1 cellular context compared by ENCODE assay signal in the genomic region with DNA sequence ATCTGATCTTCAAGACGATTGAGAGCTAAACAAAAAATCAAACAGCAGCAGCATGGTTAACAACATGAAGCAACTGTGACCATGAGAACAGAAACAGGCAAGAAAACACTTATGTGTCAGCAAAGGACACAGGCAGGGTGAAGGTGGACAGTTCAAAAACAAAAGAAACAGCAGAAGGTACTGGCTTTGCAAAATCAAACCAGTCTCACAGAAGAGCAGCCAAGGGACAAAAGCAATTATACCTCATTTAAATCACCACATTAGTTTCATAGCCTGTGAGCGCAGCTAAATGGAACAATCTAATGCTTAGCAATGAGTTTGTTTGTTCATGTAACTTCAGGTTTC.
TF ChIP-seq lines count a peak whose summit lies in the region.

No MANE protein-coding gene starts in this region.

TF ChIP-seq in K562, 482 proteins besides CTCF, POLR2A, EP300 and RAD21 (continued from another document and continues in another):
- TF ChIP-seq ETV6 (IDR thresholded peaks at IDR 0.05; ENCODE audit: borderline replicate concordance in 1 of 2, low read depth in 2 of 2, low read length in 1 of 2) = no peak
- TF ChIP-seq ETV6 (CRISPR knock-in tag; IDR thresholded peaks at IDR 0.05; ENCODE audit: borderline replicate concordance) = no peak
- TF ChIP-seq NUFIP1 (IDR thresholded peaks at IDR 0.05; ENCODE audit: partially characterized antibody) = no peak
- no peak for TF ChIP-seq RFX7 (CRISPR knock-in tag; IDR thresholded peaks at IDR 0.05)
- 0 out of 2 replicates have a peak, but pooled peaks have one; percentile 46 for TF ChIP-seq ZSCAN29 (IDR thresholded peaks at IDR 0.05)
- TF ChIP-seq GABPA (tag; conservative IDR thresholded peaks at IDR 0.05; ENCODE audit: low read depth) = no peak
- 0 out of 2 replicates have a peak, but pooled peaks have one; percentile 17 for TF ChIP-seq ELF4 (CRISPR knock-in tag; IDR thresholded peaks at IDR 0.05)
- no peak; a peak in 1 of 4 replicates for TF ChIP-seq TEAD1 (CRISPR knock-in tag; IDR thresholded peaks at IDR 0.05)
- TF ChIP-seq, protein P1, sequence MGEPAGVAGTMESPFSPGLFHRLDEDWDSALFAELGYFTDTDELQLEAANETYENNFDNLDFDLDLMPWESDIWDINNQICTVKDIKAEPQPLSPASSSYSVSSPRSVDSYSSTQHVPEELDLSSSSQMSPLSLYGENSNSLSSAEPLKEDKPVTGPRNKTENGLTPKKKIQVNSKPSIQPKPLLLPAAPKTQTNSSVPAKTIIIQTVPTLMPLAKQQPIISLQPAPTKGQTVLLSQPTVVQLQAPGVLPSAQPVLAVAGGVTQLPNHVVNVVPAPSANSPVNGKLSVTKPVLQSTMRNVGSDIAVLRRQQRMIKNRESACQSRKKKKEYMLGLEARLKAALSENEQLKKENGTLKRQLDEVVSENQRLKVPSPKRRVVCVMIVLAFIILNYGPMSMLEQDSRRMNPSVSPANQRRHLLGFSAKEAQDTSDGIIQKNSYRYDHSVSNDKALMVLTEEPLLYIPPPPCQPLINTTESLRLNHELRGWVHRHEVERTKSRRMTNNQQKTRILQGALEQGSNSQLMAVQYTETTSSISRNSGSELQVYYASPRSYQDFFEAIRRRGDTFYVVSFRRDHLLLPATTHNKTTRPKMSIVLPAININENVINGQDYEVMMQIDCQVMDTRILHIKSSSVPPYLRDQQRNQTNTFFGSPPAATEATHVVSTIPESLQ (CRISPR knock-in tag; IDR thresholded peaks at IDR 0.05) = peak; percentile 25; the same call in 1 of the 2 replicates
- no peak for TF ChIP-seq ZNF354B (CRISPR knock-in tag; IDR thresholded peaks at IDR 0.05)
- TF ChIP-seq, protein P2, sequence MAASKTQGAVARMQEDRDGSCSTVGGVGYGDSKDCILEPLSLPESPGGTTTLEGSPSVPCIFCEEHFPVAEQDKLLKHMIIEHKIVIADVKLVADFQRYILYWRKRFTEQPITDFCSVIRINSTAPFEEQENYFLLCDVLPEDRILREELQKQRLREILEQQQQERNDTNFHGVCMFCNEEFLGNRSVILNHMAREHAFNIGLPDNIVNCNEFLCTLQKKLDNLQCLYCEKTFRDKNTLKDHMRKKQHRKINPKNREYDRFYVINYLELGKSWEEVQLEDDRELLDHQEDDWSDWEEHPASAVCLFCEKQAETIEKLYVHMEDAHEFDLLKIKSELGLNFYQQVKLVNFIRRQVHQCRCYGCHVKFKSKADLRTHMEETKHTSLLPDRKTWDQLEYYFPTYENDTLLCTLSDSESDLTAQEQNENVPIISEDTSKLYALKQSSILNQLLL (CRISPR knock-in tag; IDR thresholded peaks at IDR 0.05; ENCODE audit: borderline replicate concordance) = no peak
- no peak for TF ChIP-seq ZFP30 (CRISPR knock-in tag; IDR thresholded peaks at IDR 0.05; ENCODE audit: borderline replicate concordance)
- TF ChIP-seq, protein P3, sequence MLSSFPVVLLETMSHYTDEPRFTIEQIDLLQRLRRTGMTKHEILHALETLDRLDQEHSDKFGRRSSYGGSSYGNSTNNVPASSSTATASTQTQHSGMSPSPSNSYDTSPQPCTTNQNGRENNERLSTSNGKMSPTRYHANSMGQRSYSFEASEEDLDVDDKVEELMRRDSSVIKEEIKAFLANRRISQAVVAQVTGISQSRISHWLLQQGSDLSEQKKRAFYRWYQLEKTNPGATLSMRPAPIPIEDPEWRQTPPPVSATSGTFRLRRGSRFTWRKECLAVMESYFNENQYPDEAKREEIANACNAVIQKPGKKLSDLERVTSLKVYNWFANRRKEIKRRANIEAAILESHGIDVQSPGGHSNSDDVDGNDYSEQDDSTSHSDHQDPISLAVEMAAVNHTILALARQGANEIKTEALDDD (IDR thresholded peaks at IDR 0.05) = no peak
- TF ChIP-seq TAF15 (IDR thresholded peaks at IDR 0.05; ENCODE audit: low read depth, low read length) = no peak
- no peak for TF ChIP-seq KLF16 (IDR thresholded peaks at IDR 0.05)
- TF ChIP-seq ZNF785 (CRISPR knock-in tag; IDR thresholded peaks at IDR 0.05) = 0 out of 2 replicates have a peak, but pooled peaks have one; percentile 59
- no peak; a peak in 1 of 4 replicates for TF ChIP-seq TRIM24 (IDR thresholded peaks at IDR 0.05)
- no peak for TF ChIP-seq RFX5 (IDR thresholded peaks at IDR 0.05; ENCODE audit: low read depth, low read length)
- TF ChIP-seq MIER1 (IDR thresholded peaks at IDR 0.05; ENCODE audit: low read depth) = no peak
- TF ChIP-seq, protein P4, sequence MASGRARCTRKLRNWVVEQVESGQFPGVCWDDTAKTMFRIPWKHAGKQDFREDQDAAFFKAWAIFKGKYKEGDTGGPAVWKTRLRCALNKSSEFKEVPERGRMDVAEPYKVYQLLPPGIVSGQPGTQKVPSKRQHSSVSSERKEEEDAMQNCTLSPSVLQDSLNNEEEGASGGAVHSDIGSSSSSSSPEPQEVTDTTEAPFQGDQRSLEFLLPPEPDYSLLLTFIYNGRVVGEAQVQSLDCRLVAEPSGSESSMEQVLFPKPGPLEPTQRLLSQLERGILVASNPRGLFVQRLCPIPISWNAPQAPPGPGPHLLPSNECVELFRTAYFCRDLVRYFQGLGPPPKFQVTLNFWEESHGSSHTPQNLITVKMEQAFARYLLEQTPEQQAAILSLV (tag; IDR thresholded peaks at IDR 0.05) = no peak
- TF ChIP-seq NFIC (IDR thresholded peaks at IDR 0.05) = no peak
- TF ChIP-seq CEBPG (CRISPR knock-in tag; IDR thresholded peaks at IDR 0.05) = peak; percentile 18; the same call in 1 of the 2 replicates
- TF ChIP-seq CEBPG (tag; conservative IDR thresholded peaks at IDR 0.05 in 1 of 2, IDR thresholded peaks at IDR 0.05 in 1 of 2) = no peak
- no peak for TF ChIP-seq CSDE1 (IDR thresholded peaks at IDR 0.05)
- TF ChIP-seq, protein P5, sequence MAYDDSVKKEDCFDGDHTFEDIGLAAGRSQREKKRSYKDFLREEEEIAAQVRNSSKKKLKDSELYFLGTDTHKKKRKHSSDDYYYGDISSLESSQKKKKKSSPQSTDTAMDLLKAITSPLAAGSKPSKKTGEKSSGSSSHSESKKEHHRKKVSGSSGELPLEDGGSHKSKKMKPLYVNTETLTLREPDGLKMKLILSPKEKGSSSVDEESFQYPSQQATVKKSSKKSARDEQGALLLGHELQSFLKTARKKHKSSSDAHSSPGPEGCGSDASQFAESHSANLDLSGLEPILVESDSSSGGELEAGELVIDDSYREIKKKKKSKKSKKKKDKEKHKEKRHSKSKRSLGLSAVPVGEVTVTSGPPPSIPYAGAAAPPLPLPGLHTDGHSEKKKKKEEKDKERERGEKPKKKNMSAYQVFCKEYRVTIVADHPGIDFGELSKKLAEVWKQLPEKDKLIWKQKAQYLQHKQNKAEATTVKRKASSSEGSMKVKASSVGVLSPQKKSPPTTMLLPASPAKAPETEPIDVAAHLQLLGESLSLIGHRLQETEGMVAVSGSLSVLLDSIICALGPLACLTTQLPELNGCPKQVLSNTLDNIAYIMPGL (CRISPR knock-in tag; IDR thresholded peaks at IDR 0.05) = no peak
- TF ChIP-seq ZNF695 (CRISPR knock-in tag; IDR thresholded peaks at IDR 0.05) = no peak
- TF ChIP-seq, protein P6, sequence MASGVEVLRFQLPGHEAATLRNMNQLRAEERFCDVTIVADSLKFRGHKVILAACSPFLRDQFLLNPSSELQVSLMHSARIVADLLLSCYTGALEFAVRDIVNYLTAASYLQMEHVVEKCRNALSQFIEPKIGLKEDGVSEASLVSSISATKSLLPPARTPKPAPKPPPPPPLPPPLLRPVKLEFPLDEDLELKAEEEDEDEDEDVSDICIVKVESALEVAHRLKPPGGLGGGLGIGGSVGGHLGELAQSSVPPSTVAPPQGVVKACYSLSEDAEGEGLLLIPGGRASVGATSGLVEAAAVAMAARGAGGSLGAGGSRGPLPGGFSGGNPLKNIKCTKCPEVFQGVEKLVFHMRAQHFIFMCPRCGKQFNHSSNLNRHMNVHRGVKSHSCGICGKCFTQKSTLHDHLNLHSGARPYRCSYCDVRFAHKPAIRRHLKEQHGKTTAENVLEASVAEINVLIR (CRISPR knock-in tag; IDR thresholded peaks at IDR 0.05) = no peak
- 0 out of 2 replicates have a peak, but pooled peaks have one; percentile 63 for TF ChIP-seq ZNF586 (CRISPR knock-in tag; conservative IDR thresholded peaks at IDR 0.05)
- no peak for TF ChIP-seq TAF9B (IDR thresholded peaks at IDR 0.05; ENCODE audit: partially characterized antibody)
- TF ChIP-seq MTA2 (IDR thresholded peaks at IDR 0.05; ENCODE audit: low read depth) = 0 out of 2 replicates have a peak, but pooled peaks have one; percentile 5
- TF ChIP-seq, protein P7, sequence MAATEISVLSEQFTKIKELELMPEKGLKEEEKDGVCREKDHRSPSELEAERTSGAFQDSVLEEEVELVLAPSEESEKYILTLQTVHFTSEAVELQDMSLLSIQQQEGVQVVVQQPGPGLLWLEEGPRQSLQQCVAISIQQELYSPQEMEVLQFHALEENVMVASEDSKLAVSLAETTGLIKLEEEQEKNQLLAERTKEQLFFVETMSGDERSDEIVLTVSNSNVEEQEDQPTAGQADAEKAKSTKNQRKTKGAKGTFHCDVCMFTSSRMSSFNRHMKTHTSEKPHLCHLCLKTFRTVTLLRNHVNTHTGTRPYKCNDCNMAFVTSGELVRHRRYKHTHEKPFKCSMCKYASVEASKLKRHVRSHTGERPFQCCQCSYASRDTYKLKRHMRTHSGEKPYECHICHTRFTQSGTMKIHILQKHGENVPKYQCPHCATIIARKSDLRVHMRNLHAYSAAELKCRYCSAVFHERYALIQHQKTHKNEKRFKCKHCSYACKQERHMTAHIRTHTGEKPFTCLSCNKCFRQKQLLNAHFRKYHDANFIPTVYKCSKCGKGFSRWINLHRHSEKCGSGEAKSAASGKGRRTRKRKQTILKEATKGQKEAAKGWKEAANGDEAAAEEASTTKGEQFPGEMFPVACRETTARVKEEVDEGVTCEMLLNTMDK (IDR thresholded peaks at IDR 0.05; ENCODE audit: borderline replicate concordance, insufficient read depth, low read depth, low read length, poor library complexity, severe bottlenecking) = no peak
- no peak for TF ChIP-seq IFI16 (CRISPR knock-in tag; IDR thresholded peaks at IDR 0.05)
- TF ChIP-seq POU5F1 (IDR thresholded peaks at IDR 0.05; ENCODE audit: borderline replicate concordance, low read depth, low read length, partially characterized antibody) = no peak
- TF ChIP-seq, protein P8, sequence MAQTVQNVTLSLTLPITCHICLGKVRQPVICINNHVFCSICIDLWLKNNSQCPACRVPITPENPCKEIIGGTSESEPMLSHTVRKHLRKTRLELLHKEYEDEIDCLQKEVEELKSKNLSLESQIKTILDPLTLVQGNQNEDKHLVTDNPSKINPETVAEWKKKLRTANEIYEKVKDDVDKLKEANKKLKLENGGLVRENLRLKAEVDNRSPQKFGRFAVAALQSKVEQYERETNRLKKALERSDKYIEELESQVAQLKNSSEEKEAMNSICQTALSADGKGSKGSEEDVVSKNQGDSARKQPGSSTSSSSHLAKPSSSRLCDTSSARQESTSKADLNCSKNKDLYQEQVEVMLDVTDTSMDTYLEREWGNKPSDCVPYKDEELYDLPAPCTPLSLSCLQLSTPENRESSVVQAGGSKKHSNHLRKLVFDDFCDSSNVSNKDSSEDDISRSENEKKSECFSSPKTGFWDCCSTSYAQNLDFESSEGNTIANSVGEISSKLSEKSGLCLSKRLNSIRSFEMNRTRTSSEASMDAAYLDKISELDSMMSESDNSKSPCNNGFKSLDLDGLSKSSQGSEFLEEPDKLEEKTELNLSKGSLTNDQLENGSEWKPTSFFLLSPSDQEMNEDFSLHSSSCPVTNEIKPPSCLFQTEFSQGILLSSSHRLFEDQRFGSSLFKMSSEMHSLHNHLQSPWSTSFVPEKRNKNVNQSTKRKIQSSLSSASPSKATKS (CRISPR knock-in tag; IDR thresholded peaks at IDR 0.05) = no peak
- no peak for TF ChIP-seq CTBP1 (IDR thresholded peaks at IDR 0.05; ENCODE audit: borderline replicate concordance)
- TF ChIP-seq ELF1 (tag; IDR thresholded peaks at IDR 0.05) = peak; percentile 5; the same call in 1 of the 2 replicates
- no peak for TF ChIP-seq ZNF324 (CRISPR knock-in tag; IDR thresholded peaks at IDR 0.05)
- no peak for TF ChIP-seq BHLHE40 (IDR thresholded peaks at IDR 0.05; ENCODE audit: low read length)
- TF ChIP-seq, protein P9, sequence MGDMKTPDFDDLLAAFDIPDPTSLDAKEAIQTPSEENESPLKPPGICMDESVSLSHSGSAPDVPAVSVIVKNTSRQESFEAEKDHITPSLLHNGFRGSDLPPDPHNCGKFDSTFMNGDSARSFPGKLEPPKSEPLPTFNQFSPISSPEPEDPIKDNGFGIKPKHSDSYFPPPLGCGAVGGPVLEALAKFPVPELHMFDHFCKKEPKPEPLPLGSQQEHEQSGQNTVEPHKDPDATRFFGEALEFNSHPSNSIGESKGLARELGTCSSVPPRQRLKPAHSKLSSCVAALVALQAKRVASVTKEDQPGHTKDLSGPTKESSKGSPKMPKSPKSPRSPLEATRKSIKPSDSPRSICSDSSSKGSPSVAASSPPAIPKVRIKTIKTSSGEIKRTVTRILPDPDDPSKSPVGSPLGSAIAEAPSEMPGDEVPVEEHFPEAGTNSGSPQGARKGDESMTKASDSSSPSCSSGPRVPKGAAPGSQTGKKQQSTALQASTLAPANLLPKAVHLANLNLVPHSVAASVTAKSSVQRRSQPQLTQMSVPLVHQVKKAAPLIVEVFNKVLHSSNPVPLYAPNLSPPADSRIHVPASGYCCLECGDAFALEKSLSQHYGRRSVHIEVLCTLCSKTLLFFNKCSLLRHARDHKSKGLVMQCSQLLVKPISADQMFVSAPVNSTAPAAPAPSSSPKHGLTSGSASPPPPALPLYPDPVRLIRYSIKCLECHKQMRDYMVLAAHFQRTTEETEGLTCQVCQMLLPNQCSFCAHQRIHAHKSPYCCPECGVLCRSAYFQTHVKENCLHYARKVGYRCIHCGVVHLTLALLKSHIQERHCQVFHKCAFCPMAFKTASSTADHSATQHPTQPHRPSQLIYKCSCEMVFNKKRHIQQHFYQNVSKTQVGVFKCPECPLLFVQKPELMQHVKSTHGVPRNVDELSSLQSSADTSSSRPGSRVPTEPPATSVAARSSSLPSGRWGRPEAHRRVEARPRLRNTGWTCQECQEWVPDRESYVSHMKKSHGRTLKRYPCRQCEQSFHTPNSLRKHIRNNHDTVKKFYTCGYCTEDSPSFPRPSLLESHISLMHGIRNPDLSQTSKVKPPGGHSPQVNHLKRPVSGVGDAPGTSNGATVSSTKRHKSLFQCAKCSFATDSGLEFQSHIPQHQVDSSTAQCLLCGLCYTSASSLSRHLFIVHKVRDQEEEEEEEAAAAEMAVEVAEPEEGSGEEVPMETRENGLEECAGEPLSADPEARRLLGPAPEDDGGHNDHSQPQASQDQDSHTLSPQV (IDR thresholded peaks at IDR 0.05) = no peak
- TF ChIP-seq, protein P10, sequence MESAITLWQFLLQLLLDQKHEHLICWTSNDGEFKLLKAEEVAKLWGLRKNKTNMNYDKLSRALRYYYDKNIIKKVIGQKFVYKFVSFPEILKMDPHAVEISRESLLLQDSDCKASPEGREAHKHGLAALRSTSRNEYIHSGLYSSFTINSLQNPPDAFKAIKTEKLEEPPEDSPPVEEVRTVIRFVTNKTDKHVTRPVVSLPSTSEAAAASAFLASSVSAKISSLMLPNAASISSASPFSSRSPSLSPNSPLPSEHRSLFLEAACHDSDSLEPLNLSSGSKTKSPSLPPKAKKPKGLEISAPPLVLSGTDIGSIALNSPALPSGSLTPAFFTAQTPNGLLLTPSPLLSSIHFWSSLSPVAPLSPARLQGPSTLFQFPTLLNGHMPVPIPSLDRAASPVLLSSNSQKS (CRISPR knock-in tag; IDR thresholded peaks at IDR 0.05) = 0 out of 2 replicates have a peak, but pooled peaks have one; percentile 23
- no peak for TF ChIP-seq HNRNPUL1 (IDR thresholded peaks at IDR 0.05; ENCODE audit: low read length)
- TF ChIP-seq, protein P11, sequence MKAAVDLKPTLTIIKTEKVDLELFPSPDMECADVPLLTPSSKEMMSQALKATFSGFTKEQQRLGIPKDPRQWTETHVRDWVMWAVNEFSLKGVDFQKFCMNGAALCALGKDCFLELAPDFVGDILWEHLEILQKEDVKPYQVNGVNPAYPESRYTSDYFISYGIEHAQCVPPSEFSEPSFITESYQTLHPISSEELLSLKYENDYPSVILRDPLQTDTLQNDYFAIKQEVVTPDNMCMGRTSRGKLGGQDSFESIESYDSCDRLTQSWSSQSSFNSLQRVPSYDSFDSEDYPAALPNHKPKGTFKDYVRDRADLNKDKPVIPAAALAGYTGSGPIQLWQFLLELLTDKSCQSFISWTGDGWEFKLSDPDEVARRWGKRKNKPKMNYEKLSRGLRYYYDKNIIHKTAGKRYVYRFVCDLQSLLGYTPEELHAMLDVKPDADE (conservative IDR thresholded peaks at IDR 0.05; ENCODE audit: control insufficient read depth, low read depth, low read length) = no peak
